ENCODE assay signal across 15 cellular contexts in genomic region chr4:2891294-2891693, GRCh38. TPM values are rescaled to one million over a fixed set of nuclear protein-coding genes. Genes with fewer than 3 reads are reported as not detected.
DNase-seq lines count a peak whose midpoint lies in the region; ATAC-seq, FAIRE-seq and TF ChIP-seq lines count a peak whose summit lies in the region.
"Had no signal": no experiment of that assay in that cellular context is flagged by ENCODE, and none has a peak within 500 bp of the region (broad histone marks: within the 10 kb centered on the region; RNA-seq: fewer than 3 reads in every experiment).

No MANE protein-coding gene starts in this region.

- H3K4me1 ChIP-seq in A549, result no peaks in the 10 kb centered on the region
- no peaks in the 10 kb centered on the region for H3K4me1 ChIP-seq in HepG2 (ENCODE audit: insufficient read depth, low read length)

- no peak for ATAC-seq in A549
- ATAC-seq in HepG2, result no peak

- 0 out of 6 replicates have a peak overlapping the region, but pooled peaks of 1 of the 2 experiments have one; percentile 39 for H3K27ac ChIP-seq in A549
- H3K27ac ChIP-seq in HepG2 (ENCODE audit: extremely low read length, insufficient read depth, low read length), result no peak overlapping the region
- H3K27ac ChIP-seq: C4-2B, sigmoid colon had no signal

- H3K4me3 ChIP-seq in A549 (no peak overlapping the region), bronchial epithelial cell (ENCODE audit: low read depth, low read length) (no peak overlapping the region), HepG2 (replicated peaks in 1 of 3; ENCODE audit: insufficient read depth in 1 of 3, low read depth in 2 of 3, low read length in 3 of 3) (no peak overlapping the region)
- H3K4me3 ChIP-seq: sigmoid colon had no signal

- in situ Hi-C loops in HepG2 (cut with HindIII; ENCODE audit: extremely low pct_ligation_motif_present, low pct_unique_long_range_greater_than_20kb), result no loop called here

- H2AFZ ChIP-seq in HepG2 (ENCODE audit: low read length), result no peak overlapping the region

- peaks cover 2% of the 10 kb centered on the region for H3K79me2 ChIP-seq in HepG2 (ENCODE audit: insufficient read depth, low read length)

- POLR2A ChIA-PET in A549 (lab: Yijun Ruan, JAX) (no interaction called here), HepG2 (lab: Yijun Ruan, JAX) (no interaction called here)

- CTCF ChIA-PET in A549 (lab: Yijun Ruan, JAX), result interaction anchor here (1.0 kb wide), 1 partner anchor 127 kb away, joined by 4 read pairs; no protein-coding TSS in a partner anchor
- CTCF ChIA-PET in HepG2 (lab: Yijun Ruan, JAX; ENCODE audit: low intra/inter-chr PET ratio, low total read pairs), result no interaction called here

- TF ChIP-seq POLR2A in A549 (IDR thresholded peaks at IDR 0.05; ENCODE audit: low read length), result no peak
- TF ChIP-seq POLR2A in HepG2 (IDR thresholded peaks at IDR 0.05; ENCODE audit: insufficient read depth in 1 of 2, low read depth in 2 of 2, low read length in 2 of 2), result no peak

- DNase-seq in A549 (ENCODE audit: low read depth in 1 of 2, low spot score in 1 of 2) (peak in 1 of 2 experiments; percentile 10), HCEC 1CT (peak; percentile 38), bronchial epithelial cell (ENCODE audit: low read depth) (peak; percentile 49), HepG2 (ENCODE audit: low spot score) (no peak), NOMO-1 (lab: John Stamatoyannopoulos, UW; ENCODE audit: unreplicated experiment in 2 of 2) (no peak), Ammon's horn (ENCODE audit: low spot score) (no peak)
- DNase-seq in activated effector memory CD4-positive, alpha-beta T cell treated with Interleukin-2 at 50 U/mL for 16 hours, result no peak
- no peak for DNase-seq in activated CD8-positive, alpha-beta memory T cell treated with anti-CD3 and anti-CD28 coated beads, Interleukin-2, amount 50 U/mL, for 4 hours
- DNase-seq: activated CD4-positive, alpha-beta T cell treated with anti-CD3 and anti-CD28 coated beads, Interleukin-2, amount 50 U/mL, for 4 hours; SIG-M5; sigmoid colon; stimulated activated naive CD4-positive, alpha-beta T cell had no signal

- WGBS in A549 (ENCODE audit: missing lambda C conversion rate), result 83% methylated on average over 5 of the region's 5 CpGs
- 97% methylated on average over 5 of the region's 5 CpGs for WGBS in HepG2 (ENCODE audit: low lambda C conversion rate)

- H3K36me3 ChIP-seq in bronchial epithelial cell (ENCODE audit: control insufficient read depth, insufficient read depth, low read length) (peaks cover 10% of the 10 kb centered on the region), HepG2 (replicated peaks in 1 of 2; ENCODE audit: control insufficient read depth in 1 of 2, insufficient read depth in 2 of 2, low read length in 2 of 2) (peaks cover 22 to 44% of the 10 kb centered on the region in 2 experiments)

- TF ChIP-seq CTCF in A549 (IDR thresholded peaks at IDR 0.05) (no peak), bronchial epithelial cell (IDR thresholded peaks at IDR 0.05; ENCODE audit: insufficient read depth, low read length, severe bottlenecking) (no peak), HepG2 (CRISPR knock-in tag; IDR thresholded peaks at IDR 0.05) (no peak)

- H3K4me2 ChIP-seq in A549 (no peak overlapping the region), HepG2 (ENCODE audit: low read depth, low read length) (no peak overlapping the region)

- H4K20me1 ChIP-seq in HepG2 (ENCODE audit: insufficient read depth, low read length), result no peaks in the 10 kb centered on the region

- TF ChIP-seq EP300 in A549 (IDR thresholded peaks at IDR 0.05) (no peak), HepG2 (IDR thresholded peaks at IDR 0.05; ENCODE audit: low read depth in 2 of 2, low read length in 2 of 2) (no peak), HepG2 (CRISPR knock-in tag; IDR thresholded peaks at IDR 0.05; ENCODE audit: borderline replicate concordance) (no peak)

- no peak for TF ChIP-seq RAD21 in A549 (conservative IDR thresholded peaks at IDR 0.05 in 1 of 2, IDR thresholded peaks at IDR 0.05 in 1 of 2)
- no peak for TF ChIP-seq RAD21 in HepG2 (CRISPR knock-in tag; IDR thresholded peaks at IDR 0.05)

- no TSS peak for BruUV-seq in HepG2 (replicated peaks; lab: Mats Ljungman, UMichigan)

- no peak for FAIRE-seq in A549 (lab: Jason Lieb, UNC)
- no peak for FAIRE-seq in bronchial epithelial cell (lab: Jason Lieb, UNC)
- FAIRE-seq in HepG2 (lab: Jason Lieb, UNC), result no peak
- FAIRE-seq: H1, islet of Langerhans had no signal

- intact Hi-C loops in HepG2 (cut with micrococcal nuclease; ENCODE audit: unreplicated experiment), result no loop called here

- H3K9me3 ChIP-seq in A549 (no peaks in the 10 kb centered on the region), HepG2 (ENCODE audit: low read length) (no peaks in the 10 kb centered on the region)
- H3K9me3 ChIP-seq: sigmoid colon had no signal

- no peak overlapping the region for H3K9ac ChIP-seq in HepG2 (ENCODE audit: insufficient read depth, low read depth, low read length)

- H3K27me3 ChIP-seq in bronchial epithelial cell (ENCODE audit: control insufficient read depth, insufficient read depth, low read length) (no peaks in the 10 kb centered on the region), HepG2 (ENCODE audit: control insufficient read depth in 1 of 2, insufficient read depth in 2 of 2, low read length in 2 of 2) (no peaks in the 10 kb centered on the region)
- H3K27me3 ChIP-seq: sigmoid colon had no signal

TF ChIP-seq in A549, 52 proteins besides CTCF, POLR2A, EP300 and RAD21:
- peak; percentile 57 for TF ChIP-seq MAFK (IDR thresholded peaks at IDR 0.05; ENCODE audit: partially characterized antibody)
- no peak for TF ChIP-seq HDAC2 (IDR thresholded peaks at IDR 0.05)

TF ChIP-seq in HepG2, 621 proteins besides CTCF, POLR2A, EP300 and RAD21:
- TF ChIP-seq NR2C2 (CRISPR knock-in tag; IDR thresholded peaks at IDR 0.05; ENCODE audit: borderline replicate concordance) (no peak), ZNF530 (CRISPR knock-in tag; IDR thresholded peaks at IDR 0.05; ENCODE audit: low read depth) (no peak), MAFK (conservative IDR thresholded peaks at IDR 0.05 in 1 of 2, IDR thresholded peaks at IDR 0.05 in 1 of 2; ENCODE audit: low read length in 2 of 2) (peak; percentile 28 to 59; a peak in 2 of 4 replicates), MAFF (IDR thresholded peaks at IDR 0.05; ENCODE audit: low read depth, low read length) (0 out of 2 replicates have a peak, but pooled peaks have one; percentile 50), ARNTL (CRISPR knock-in tag; IDR thresholded peaks at IDR 0.05) (no peak), HOXA5 (CRISPR knock-in tag; IDR thresholded peaks at IDR 0.05) (no peak), ZNF362 (CRISPR knock-in tag; IDR thresholded peaks at IDR 0.05; ENCODE audit: borderline replicate concordance) (no peak)

RNA-seq across cellular contexts. Expression of gene ADD1, which starts 47.6 kb away (rescaled TPM):
- polyA plus RNA-seq in A549 (2011; rRNA removed), result 59.7 and 78.6 TPM in 2 replicates
- 83.5 and 88.0 TPM in 2 replicates for polyA plus RNA-seq in A549 (2012; cell fraction: cytosol; rRNA removed)
- polyA plus RNA-seq in A549 (2012; cell fraction: nucleus; rRNA removed), result 176 and 217 TPM in 2 replicates
- 60.3 to 69.5 TPM (median 62.9 TPM) in 3 replicates for polyA plus RNA-seq in A549 (2017; fragmentation: RNase III; extraction: RNeasy Plus Mini Kit Qiagen cat#74134 plus additional on column Dnase treatment)
- 41.2 and 51.2 TPM in 2 replicates for polyA minus RNA-seq in A549 (2011; rRNA and poly(A)+ RNA removed)
- 71.9 and 113 TPM in 2 replicates for total RNA-seq in bronchial epithelial cell
- total RNA-seq in HepG2 (2016; rRNA removed; fragmentation: Illumina TruSeq; extraction: Trizol), result 122 and 133 TPM in 2 replicates
- total RNA-seq in HepG2 (2016; cell fraction: cytosol; rRNA removed; fragmentation: Illumina TruSeq; extraction: Trizol; ENCODE audit: low read depth), result 25.1 and 28.0 TPM in 2 replicates
- total RNA-seq in HepG2 (2016; cell fraction: insoluble cytoplasmic fraction; rRNA removed; fragmentation: Illumina TruSeq; extraction: Trizol), result 104 and 117 TPM in 2 replicates
- total RNA-seq in HepG2 (2016; cell fraction: membrane; rRNA removed; fragmentation: Illumina TruSeq; extraction: Trizol), result 56.9 and 59.3 TPM in 2 replicates
- total RNA-seq in HepG2 (2016; cell fraction: nucleus; rRNA removed; fragmentation: Illumina TruSeq; extraction: Trizol), result 109 and 119 TPM in 2 replicates
- polyA plus RNA-seq in HepG2 (2011; rRNA removed), result 73.9 and 76.3 TPM in 2 replicates
- 48.1 and 66.3 TPM in 2 replicates for polyA plus RNA-seq in HepG2 (2011; cell fraction: cytosol; rRNA removed)
- polyA plus RNA-seq in HepG2 (2011; cell fraction: nucleus; rRNA removed), result 210 and 221 TPM in 2 replicates
- 70.7 and 77.6 TPM in 2 replicates for polyA plus RNA-seq in HepG2 (2012)
- polyA plus RNA-seq in HepG2 (2016; cell fraction: cytosol; fragmentation: Illumina TruSeq; extraction: Trizol; ENCODE audit: low read depth), result 11.6 and 13.4 TPM in 2 replicates
- 90.6 and 120 TPM in 2 replicates for polyA plus RNA-seq in HepG2 (2016; cell fraction: insoluble cytoplasmic fraction; fragmentation: Illumina TruSeq; extraction: Trizol; ENCODE audit: low read depth)
- 40.3 and 41.9 TPM in 2 replicates for polyA plus RNA-seq in HepG2 (2016; cell fraction: membrane; fragmentation: Illumina TruSeq; extraction: Trizol; ENCODE audit: low read depth)
- polyA plus RNA-seq in HepG2 (2016; cell fraction: nucleus; fragmentation: Illumina TruSeq; extraction: Trizol; ENCODE audit: insufficient read depth, low read depth), result 163 and 167 TPM in 2 replicates
- 28.2 and 90.0 TPM in 2 replicates for polyA minus RNA-seq in HepG2 (2011; rRNA and poly(A)+ RNA removed; ENCODE audit: low replicate concordance)
- polyA minus RNA-seq in HepG2 (2011; cell fraction: cytosol; rRNA and poly(A)+ RNA removed), result 43.0 and 48.4 TPM in 2 replicates
- 99.5 and 109 TPM in 2 replicates for polyA minus RNA-seq in HepG2 (2011; cell fraction: nucleus; rRNA and poly(A)+ RNA removed)

Comparison
In these comparisons a context has a peak if more than half of its experiments do, and no peak if none do; other contexts are left out.
1. DNase-seq: peak in HCEC 1CT (single experiment) and bronchial epithelial cell (single experiment); none in HepG2 (single experiment), activated effector memory CD4-positive, alpha-beta T cell treated with Interleukin-2 at 50 U/mL for 16 hours (single experiment), activated CD8-positive, alpha-beta memory T cell treated with anti-CD3 and anti-CD28 coated beads, Interleukin-2, amount 50 U/mL, for 4 hours (single experiment), NOMO-1 (0 of 2) and Ammon's horn (single experiment).
2. Of the 38 proteins assayed by ChIP-seq in both HepG2 and A549: peak only in HepG2: none; only in A549: none; in both: MAFK; in neither: 37.